In the genomic region with DNA sequence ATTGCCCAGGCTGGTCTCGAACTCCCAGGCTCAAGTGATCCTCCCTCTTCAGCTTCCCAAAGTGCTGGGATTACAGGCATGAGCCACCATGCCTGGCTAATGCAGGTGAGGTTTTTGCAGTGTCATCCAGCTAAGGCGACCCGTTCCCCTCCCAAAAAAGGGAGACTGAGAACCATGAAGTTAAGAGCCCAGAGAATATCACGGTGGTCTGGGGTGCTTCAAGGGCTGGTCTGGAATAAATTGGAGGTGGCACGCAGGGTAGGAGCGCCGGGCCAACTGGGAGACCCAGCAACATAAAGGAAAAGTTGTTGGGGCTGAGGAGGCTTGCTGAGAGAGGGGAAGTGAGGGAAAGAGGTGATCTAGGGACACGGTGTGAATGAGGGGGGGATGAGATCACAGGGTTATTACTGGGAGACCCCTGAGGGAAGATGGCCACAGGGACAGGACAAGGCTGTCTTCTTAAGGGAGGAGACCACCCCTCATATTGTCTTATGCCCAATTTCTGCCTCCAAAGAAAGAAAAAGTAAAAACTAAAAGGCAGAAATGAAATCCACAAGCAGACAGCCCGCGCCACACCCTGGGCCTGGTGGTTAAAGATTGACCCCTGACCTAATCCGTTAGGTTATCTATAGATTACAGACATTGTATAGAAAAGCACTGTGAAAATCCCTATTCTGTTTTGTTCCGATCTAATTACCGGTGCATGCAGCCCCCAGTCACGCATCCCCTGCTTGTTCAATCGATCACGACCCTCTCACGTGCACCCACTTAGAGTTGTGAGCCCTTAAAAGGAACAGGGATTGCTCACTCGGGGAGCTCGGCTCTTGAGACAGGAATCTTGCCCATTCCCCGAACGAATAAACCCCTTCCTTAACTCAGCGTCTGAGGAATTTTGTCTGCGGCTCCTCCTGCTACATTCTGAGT, we compare ENCODE assay signal across 8 cellular contexts. TPM values are rescaled to one million over a fixed set of nuclear protein-coding genes. Genes with fewer than 3 reads are reported as not detected.
DNase-seq lines count a peak whose midpoint lies in the region; ATAC-seq and TF ChIP-seq lines count a peak whose summit lies in the region.
"Not testable (repeated sequence)": the region's sequence is repeated elsewhere in the genome, so short reads cannot be mapped to it uniquely, and the experiment has no call there.
"Had no signal": no experiment of that assay in that cellular context is flagged by ENCODE, and none has a peak within 500 bp of the region (broad histone marks: within the 10 kb centered on the region; RNA-seq: fewer than 3 reads in every experiment).

No MANE protein-coding gene starts in this region.

- H3K4me1 Mint-ChIP-seq in T-helper 2 cell treated with Interferon-gamma antibody and Interleukin-4, amounts not matched to agents 5 μg/mL and 100 μg/mL, for 36 hours (ENCODE audit: low read depth), result peaks cover 17% of the 10 kb centered on the region
- peaks cover 31% of the 10 kb centered on the region for H3K4me1 Mint-ChIP-seq in nephron progenitor cell

- H3K4me1 ChIP-seq in adipocyte (ENCODE audit: control insufficient read depth, insufficient read depth, low read length) (peaks cover 64% of the 10 kb centered on the region), left ventricle myocardium inferior (peaks cover 24% of the 10 kb centered on the region), upper lobe of left lung (peaks cover 2 to 20% (median 20%) of the 10 kb centered on the region in 4 donors)

- not testable (repeated sequence) for TF ChIP-seq CTCF in HFF-Myc (IDR thresholded peaks at IDR 0.05; ENCODE audit: low read depth, low read length, missing control alignments); left ventricle myocardium inferior (IDR thresholded peaks at IDR 0.05; ENCODE audit: borderline replicate concordance); nephron progenitor cell (IDR thresholded peaks at IDR 0.05); upper lobe of left lung (IDR thresholded peaks at IDR 0.05)

- not testable (repeated sequence) for TF ChIP-seq POLR2A in upper lobe of left lung (IDR thresholded peaks at IDR 0.05)

- not testable (repeated sequence) for H3K27me3 ChIP-seq in adipocyte (replicated peaks; ENCODE audit: control insufficient read depth, insufficient read depth, low read length); upper lobe of left lung
- peaks cover 26% of the 10 kb centered on the region for H3K27me3 ChIP-seq in left ventricle myocardium inferior (ENCODE audit: low read depth)

- peak overlapping the region; percentile 90 for H3K27ac Mint-ChIP-seq in T-helper 2 cell treated with Interferon-gamma antibody and Interleukin-4, amounts not matched to agents 5 μg/mL and 100 μg/mL, for 36 hours
- not testable (repeated sequence) for H3K27ac Mint-ChIP-seq in nephron progenitor cell

- TF ChIP-seq EP300 in upper lobe of left lung (IDR thresholded peaks at IDR 0.05), result not testable (repeated sequence)

- 50 to 55% methylated on average over 23 of the region's 23 CpGs for WGBS in upper lobe of left lung, 2 donors

- not testable (repeated sequence) for ATAC-seq in upper lobe of left lung (ENCODE audit: low FRiP score in 2 of 2)

- H3K9me3 Mint-ChIP-seq in T-helper 2 cell treated with Interferon-gamma antibody and Interleukin-4, amounts not matched to agents 5 μg/mL and 100 μg/mL, for 36 hours; nephron progenitor cell: not testable (repeated sequence)

- H3K27ac ChIP-seq in left ventricle myocardium inferior (replicated peaks), result not testable (repeated sequence)
- peak overlapping the region in 3 of 4 donors; percentile 48 to 81 (median 80) for H3K27ac ChIP-seq in upper lobe of left lung

- not testable (repeated sequence) for H3K36me3 ChIP-seq in adipocyte (ENCODE audit: control insufficient read depth, insufficient read depth, low read length, severe bottlenecking); left ventricle myocardium inferior; upper lobe of left lung

- H3K9me3 ChIP-seq in adipocyte (ENCODE audit: control insufficient read depth, low read length); left ventricle myocardium inferior (replicated peaks); upper lobe of left lung: not testable (repeated sequence)

- not testable (repeated sequence) for DNase-seq in HFF-Myc (ENCODE audit: extremely low read depth, low read depth); T-helper 2 cell treated with Interferon-gamma antibody and Interleukin-4, amounts not matched to agents 5 μg/mL and 100 μg/mL, for 36 hours (ENCODE audit: low spot score); adipocyte (ENCODE audit: low read depth); left ventricle myocardium inferior; nephron progenitor cell; upper lobe of left lung

- H3K4me3 Mint-ChIP-seq in T-helper 2 cell treated with Interferon-gamma antibody and Interleukin-4, amounts not matched to agents 5 μg/mL and 100 μg/mL, for 36 hours, result peak overlapping the region; percentile 97
- peak overlapping the region; percentile 94 for H3K4me3 Mint-ChIP-seq in nephron progenitor cell

- H3K36me3 Mint-ChIP-seq in T-helper 2 cell treated with Interferon-gamma antibody and Interleukin-4, amounts not matched to agents 5 μg/mL and 100 μg/mL, for 36 hours (ENCODE audit: low read depth); nephron progenitor cell (ENCODE audit: low read depth): not testable (repeated sequence)

- intact Hi-C loops in left ventricle myocardium inferior (cut with micrococcal nuclease), result not testable (repeated sequence)

- peak overlapping the region; percentile 76 for H3K9ac ChIP-seq in adipocyte (ENCODE audit: low read length)

- peaks cover 17% of the 10 kb centered on the region for H3K27me3 Mint-ChIP-seq in T-helper 2 cell treated with Interferon-gamma antibody and Interleukin-4, amounts not matched to agents 5 μg/mL and 100 μg/mL, for 36 hours (ENCODE audit: low read depth)
- H3K27me3 Mint-ChIP-seq in nephron progenitor cell (ENCODE audit: low read depth, poor library complexity), result not testable (repeated sequence)

- H3K4me3 ChIP-seq in HFF-Myc (replicated peaks; ENCODE audit: low read depth, low read length) (peak overlapping the region; percentile 50), left ventricle myocardium inferior (peak overlapping the region; percentile 70), upper lobe of left lung (peak overlapping the region in 3 of 4 donors; percentile 45 to 58 (median 55))
- H3K4me3 ChIP-seq in adipocyte (ENCODE audit: low read length), result not testable (repeated sequence)

RNA-seq across cellular contexts. Expression of a gene that starts 0.6 kb away (rescaled TPM):
- 0.85 TPM for total RNA-seq in left ventricle myocardium inferior
- 100 to 1,000 TPM; 186 to 754 (median 527) TPM for total RNA-seq in upper lobe of left lung

RNA-seq across cellular contexts. Expression of a gene that starts 8.2 kb away (rescaled TPM):
- total RNA-seq in left ventricle myocardium inferior, result 24.1 TPM
- 1,000 to 10,000 TPM in 2 of 6 donors, 100 to 1,000 TPM in 4; 256 to 1,773 (median 644) TPM for total RNA-seq in upper lobe of left lung

RNA-seq across cellular contexts. Expression of a gene that starts 22.7 kb away (rescaled TPM):
- total RNA-seq in left ventricle myocardium inferior (47.3 TPM), upper lobe of left lung (10 to 100 TPM; 26.6 to 88.3 (median 58.1) TPM)

RNA-seq across cellular contexts. Expression of a gene that starts 28.3 kb away (rescaled TPM):
- total RNA-seq in left ventricle myocardium inferior (not detected), upper lobe of left lung (1 to 10 TPM in 1 of 6 donors, under 1 TPM in 1, not detected in 4; 0.49 to 2.7 TPM)
- total RNA-seq: HT-29, occipital lobe had no signal

RNA-seq across cellular contexts. Expression of a gene that starts 32.1 kb away (rescaled TPM):
- total RNA-seq in left ventricle myocardium inferior, result not detected
- total RNA-seq in upper lobe of left lung, result 10 to 100 TPM in 5 of 6 donors, under 1 TPM in 1; 0.98 to 50.0 (median 22.8) TPM
- total RNA-seq: HT-29 had no signal

Comparison
In these comparisons a context has a peak if more than half of its experiments do, and no peak if none do; other contexts are left out.
1. RNA of a gene that starts 0.6 kb away (total RNA-seq): 186 to 754 TPM in upper lobe of left lung; 0.85 TPM in left ventricle myocardium inferior (single experiment); every median in the first group is over 100 times any median in the second.
2. RNA of a gene that starts 8.2 kb away (total RNA-seq): 256 to 1,773 TPM in upper lobe of left lung; 24.1 TPM in left ventricle myocardium inferior (single experiment); every median in the first group is over 10 times any median in the second.